In the genomic region with DNA sequence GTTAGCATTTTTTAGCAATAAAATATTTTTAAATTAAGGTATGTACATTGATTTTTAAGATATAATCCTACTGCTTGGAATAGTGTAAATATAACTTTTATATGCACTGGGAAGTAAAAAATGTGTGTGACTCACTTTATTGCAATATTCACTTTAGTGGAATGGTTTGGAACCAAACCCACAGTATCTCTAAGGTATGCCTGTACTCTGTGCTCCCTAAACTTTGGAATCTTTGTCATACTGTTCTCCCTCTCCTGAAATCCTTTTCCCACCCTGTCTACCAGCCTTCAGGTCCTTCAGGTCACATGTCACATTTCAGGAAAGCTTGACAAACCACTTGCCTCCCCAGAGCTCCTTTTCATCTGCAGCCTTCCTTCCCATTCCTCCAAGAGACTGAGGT, we compare ENCODE assay signal across 25 cellular contexts.
DNase-seq lines count a peak whose midpoint lies in the region; ATAC-seq, FAIRE-seq and TF ChIP-seq lines count a peak whose summit lies in the region.
"Had no signal": no experiment of that assay in that cellular context is flagged by ENCODE, and none has a peak within 500 bp of the region (broad histone marks: within the 10 kb centered on the region; RNA-seq: fewer than 3 reads in every experiment).

No MANE protein-coding gene starts in this region.

- no peak for TF ChIP-seq POLR2A in GM12892 (IDR thresholded peaks at IDR 0.05; ENCODE audit: low read depth, low read length)

- no peak for FAIRE-seq in GM12892 (lab: Jason Lieb, UNC)
- FAIRE-seq: A204.1, G401.6 had no signal

- no peak for ATAC-seq in HG02759 (IDR thresholded peaks at IDR 0.05; ENCODE audit: unreplicated experiment)
- ATAC-seq: body of pancreas; left lobe of liver; naive thymus-derived CD8-positive, alpha-beta T cell; stimulated activated naive CD8-positive, alpha-beta T cell treated with anti-CD3 and anti-CD28 coated beads, Interleukin-15, Interleukin-2, amounts not matched to agents 100 U/mL and 50 U/mL, for 24 hours; T-helper 17 cell had no signal

- TF ChIP-seq CTCF in foreskin fibroblast (IDR thresholded peaks at IDR 0.05; ENCODE audit: low read depth, low read length): no peak

- DNase-seq in A172 (ENCODE audit: low spot score) (peak; percentile 14), GM03348 (ENCODE audit: low spot score) (peak; percentile 47), amniotic epithelial cell (ENCODE audit: low read depth) (peak; percentile 18), foreskin fibroblast (peak; percentile 13 to 47), NK-92 (lab: John Stamatoyannopoulos, UW; ENCODE audit: unreplicated experiment) (no peak), DMS53 treated with DMSO at 0.1 percent for 48 hours (lab: John Stamatoyannopoulos, UW; ENCODE audit: unreplicated experiment) (no peak), GM12892 (ENCODE audit: insufficient read length) (no peak)
- DNase-seq: activated CD4-positive, alpha-beta T cell treated with anti-CD3 and anti-CD28 coated beads for 48 hours; activated naive CD4-positive, alpha-beta T cell treated with anti-CD3 and anti-CD28 coated beads, Interleukin-2, amount 50 U/mL, for 16 hours; body of pancreas; effector memory CD4-positive, alpha-beta T cell; KG1; naive thymus-derived CD8-positive, alpha-beta T cell; NCI-H2227 treated with DMSO at 0.1 percent for 48 hours; NCI-H774; stimulated activated CD4-positive, alpha-beta T cell treated with anti-CD3 and anti-CD28 coated beads, Interleukin-12 subunit alpha, Interleukin-12 subunit beta, amount 100 ng/mL, for 4 hours; stimulated activated CD4-positive, alpha-beta T cell treated with anti-CD3 and anti-CD28 coated beads, Interleukin-4, amount 100 ng/mL, for 4 hours; stimulated activated naive CD8-positive, alpha-beta T cell treated with anti-CD3 and anti-CD28 coated beads, Interleukin-15, Interleukin-2, amounts not matched to agents 100 U/mL and 50 U/mL, for 24 hours; T-helper 17 cell had no signal

- H3K4me3 ChIP-seq in foreskin fibroblast (ENCODE audit: low read depth in 1 of 2, low read length in 2 of 2): no peak overlapping the region
- H3K4me3 ChIP-seq: body of pancreas, esophagus muscularis mucosa, tibial nerve had no signal

Comparison
In these comparisons a context has a peak if more than half of its experiments do, and no peak if none do; other contexts are left out.
1. DNase-seq: peak in A172 (single experiment), GM03348 (single experiment), amniotic epithelial cell (single experiment) and foreskin fibroblast (2 of 2); none in NK-92 (single experiment), DMS53 treated with DMSO at 0.1 percent for 48 hours (single experiment) and GM12892 (single experiment).